In the genomic region with DNA sequence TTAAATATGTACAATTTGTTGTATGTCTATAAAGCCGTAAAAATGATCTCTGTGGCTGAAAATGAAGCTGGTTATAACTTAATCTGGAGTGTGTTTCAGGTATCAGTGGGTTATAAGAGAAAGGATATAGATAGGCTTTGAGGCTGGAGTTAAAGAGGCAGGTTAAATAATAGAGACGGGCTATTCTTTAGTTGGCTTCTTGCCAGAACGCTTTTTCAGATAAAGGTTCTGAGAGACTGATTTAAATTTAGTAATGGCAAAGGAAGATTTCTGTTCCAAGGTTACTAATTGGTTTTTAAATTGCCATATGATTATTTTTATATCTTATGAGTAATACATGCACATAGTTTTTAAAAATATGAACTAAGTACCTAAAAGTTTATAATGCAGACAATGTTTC, we compare ENCODE assay signal across 26 cellular contexts.
"Had no signal": no experiment of that assay in that cellular context is flagged by ENCODE, and none has a peak within 500 bp of the region (broad histone marks: within the 10 kb centered on the region; RNA-seq: fewer than 3 reads in every experiment).

No MANE protein-coding gene starts in this region.

- DNase-seq: activated B cell treated with CpG ODN at 0.5 μM for 24 hours; activated CD4-positive, alpha-beta T cell treated with anti-CD3 and anti-CD28 coated beads for 48 hours; activated CD4-positive, alpha-beta T cell treated with anti-CD3 and anti-CD28 coated beads, Interleukin-2, amount 50 U/mL, for 1 hour; activated CD4-positive, alpha-beta T cell treated with anti-CD3 and anti-CD28 coated beads, Interleukin-2, amount 50 U/mL, for 48 hours; activated CD8-positive, alpha-beta memory T cell treated with anti-CD3 and anti-CD28 coated beads for 24 hours; activated CD8-positive, alpha-beta T cell treated with anti-CD3 and anti-CD28 coated beads for 36 hours; activated effector memory CD4-positive, alpha-beta T cell treated with Interleukin-2 at 50 U/mL for 16 hours; activated gamma-delta T cell treated with Interleukin-2 at 50 U/mL for 16 hours; activated naive CD4-positive, alpha-beta T cell treated with anti-CD3 and anti-CD28 coated beads, Interleukin-2, amount 50 U/mL, for 16 hours; activated naive CD4-positive, alpha-beta T cell treated with Interleukin-2 at 50 U/mL for 16 hours; activated T-cell treated with anti-CD3 and anti-CD28 coated beads, Interleukin-2, amount 50 U/mL, for 4 hours; amniotic stem cell; anterior cingulate cortex; brain microvascular endothelial cell; dorsolateral prefrontal cortex; effector memory CD4-positive, alpha-beta T cell; endodermal cell; foreskin fibroblast; head of caudate nucleus; T1000; WERI-Rb-1 had no signal

- FAIRE-seq: bronchial epithelial cell had no signal

- H3K27ac ChIP-seq: brain microvascular endothelial cell, coronary artery, dorsolateral prefrontal cortex, WERI-Rb-1 had no signal

- ATAC-seq: activated CD4-positive, CD25-positive, alpha-beta regulatory T cell treated with anti-CD3 and anti-CD28 coated beads, Interleukin-2, amount 50 U/mL, for 24 hours; activated CD8-positive, alpha-beta T cell treated with anti-CD3 and anti-CD28 coated beads for 36 hours; activated T-cell treated with anti-CD3 and anti-CD28 coated beads, Interleukin-2, amount 50 U/mL, for 4 hours; activated T-helper 17 cell treated with anti-CD3 and anti-CD28 coated beads, Interleukin-2, amount 50 U/mL, for 72 hours; esophagus mucosa had no signal

- H3K36me3 ChIP-seq: brain microvascular endothelial cell, WERI-Rb-1 had no signal

- H3K27me3 ChIP-seq: brain microvascular endothelial cell had no signal

- H3K4me3 ChIP-seq: coronary artery, dorsolateral prefrontal cortex had no signal
